In the genomic region with DNA sequence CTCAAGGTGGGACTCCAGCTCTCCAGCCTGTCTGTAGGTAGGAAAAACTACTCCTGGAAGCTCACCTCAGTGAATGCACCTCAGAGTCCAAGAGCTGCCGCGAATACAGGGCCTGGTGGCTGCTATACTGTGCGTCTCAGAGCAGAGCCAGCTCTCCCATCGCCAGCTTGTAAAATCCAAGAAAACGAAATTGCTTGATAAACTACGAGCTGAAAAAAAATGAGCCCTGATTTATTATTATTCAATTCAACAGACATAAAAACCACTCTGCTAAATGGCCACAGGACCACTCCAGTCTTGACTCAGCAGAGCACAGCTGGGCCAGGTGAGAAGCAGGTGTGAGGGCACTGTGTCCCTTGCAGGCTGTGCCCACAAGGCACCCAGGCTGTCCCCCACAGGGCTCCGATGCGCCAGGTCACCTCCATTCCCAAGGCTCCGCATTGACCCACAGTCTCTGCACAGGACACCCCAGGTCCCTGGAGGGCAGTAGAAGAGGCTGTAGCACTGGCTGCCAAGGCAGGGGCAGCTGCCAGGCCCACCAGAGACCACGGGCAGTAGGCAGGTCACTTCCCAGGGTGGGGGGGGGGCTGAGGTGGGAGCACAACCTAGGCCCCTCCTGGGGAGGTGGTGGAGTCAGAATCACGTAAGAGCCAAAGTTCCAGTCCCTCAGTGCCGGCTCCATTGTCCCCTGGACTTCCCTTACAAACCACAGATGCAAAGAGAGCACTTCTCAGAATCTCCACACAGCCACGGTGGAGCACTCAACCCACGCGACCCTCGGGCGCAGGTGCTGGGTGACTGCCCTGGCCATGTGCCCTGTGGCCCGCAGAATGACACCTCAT, we compare ENCODE assay signal across 15 cellular contexts.
"Had no signal": no experiment of that assay in that cellular context is flagged by ENCODE, and none has a peak within 500 bp of the region (broad histone marks: within the 10 kb centered on the region; RNA-seq: fewer than 3 reads in every experiment).

No MANE protein-coding gene starts in this region.

- ATAC-seq: stimulated activated naive CD8-positive, alpha-beta T cell treated with anti-CD3 and anti-CD28 coated beads, Interleukin-15, Interleukin-2, amounts not matched to agents 100 U/mL and 50 U/mL, for 24 hours had no signal

- H3K27ac Mint-ChIP-seq: activated B cell treated with CpG ODN at 0.5 μM for 24 hours; activated naive CD8-positive, alpha-beta T cell; T-helper 2 cell treated with Interferon-gamma antibody and Interleukin-4, amounts not matched to agents 5 μg/mL and 100 μg/mL, for 36 hours had no signal

- H3K27me3 Mint-ChIP-seq: activated B cell treated with CpG ODN at 0.5 μM for 24 hours; activated naive CD8-positive, alpha-beta T cell; naive B cell had no signal

- H3K36me3 Mint-ChIP-seq: activated naive CD8-positive, alpha-beta T cell had no signal

- H3K4me1 Mint-ChIP-seq: activated B cell treated with CpG ODN at 0.5 μM for 24 hours, naive B cell had no signal

- DNase-seq: activated B cell treated with CpG ODN at 0.5 μM for 24 hours; activated T-cell treated with anti-CD3 and anti-CD28 coated beads for 4 hours; amniotic stem cell; caudate nucleus; colonic mucosa; esophagus squamous epithelium; hypothalamus; naive B cell; small intestine; stimulated activated CD4-positive, alpha-beta T cell treated with anti-CD3 and anti-CD28 coated beads, Interleukin-4, amount 100 ng/mL, for 4 hours; stimulated activated CD8-positive, alpha-beta memory T cell treated with anti-CD3 and anti-CD28 coated beads, Interleukin-4, amount 100 ng/mL, for 48 hours; stimulated activated naive CD8-positive, alpha-beta T cell treated with anti-CD3 and anti-CD28 coated beads, Interleukin-15, Interleukin-2, amounts not matched to agents 100 U/mL and 50 U/mL, for 24 hours had no signal

- H3K9me3 Mint-ChIP-seq: activated B cell treated with CpG ODN at 0.5 μM for 24 hours; naive B cell; T-helper 2 cell treated with Interferon-gamma antibody and Interleukin-4, amounts not matched to agents 5 μg/mL and 100 μg/mL, for 36 hours had no signal

- H3K4me3 Mint-ChIP-seq: activated B cell treated with CpG ODN at 0.5 μM for 24 hours; activated naive CD8-positive, alpha-beta T cell; naive B cell; T-helper 2 cell treated with Interferon-gamma antibody and Interleukin-4, amounts not matched to agents 5 μg/mL and 100 μg/mL, for 36 hours had no signal

- H3K4me1 ChIP-seq: colonic mucosa had no signal

- H3K4me3 ChIP-seq: colonic mucosa, esophagus squamous epithelium had no signal

- H3K9me3 ChIP-seq: colonic mucosa, esophagus squamous epithelium, neutrophil had no signal

- H3K36me3 ChIP-seq: colonic mucosa had no signal

- H3K27me3 ChIP-seq: colonic mucosa, esophagus squamous epithelium, neutrophil had no signal

- H3K27ac ChIP-seq: colonic mucosa, esophagus squamous epithelium, neutrophil had no signal
